ENCODE assay signal across 24 cellular contexts in genomic region chr19:42017040-42017439, GRCh38. TPM values are rescaled to one million over a fixed set of nuclear protein-coding genes. Genes with fewer than 3 reads are reported as not detected.
"Had no signal": no experiment of that assay in that cellular context is flagged by ENCODE, and none has a peak within 500 bp of the region (broad histone marks: within the 10 kb centered on the region; RNA-seq: fewer than 3 reads in every experiment).

No MANE protein-coding gene starts in this region.

- H3K4me3 ChIP-seq: ascending aorta, body of pancreas, MG63 had no signal

- FAIRE-seq: RCC 7860 had no signal

- H3K27ac ChIP-seq: ascending aorta, body of pancreas had no signal

- H3K36me3 ChIP-seq: MG63 had no signal

- H3K9me3 ChIP-seq: ascending aorta, body of pancreas, MG63 had no signal

- DNase-seq: activated CD4-positive, alpha-beta T cell treated with anti-CD3 and anti-CD28 coated beads for 48 hours; activated CD4-positive, alpha-beta T cell treated with anti-CD3 and anti-CD28 coated beads, Interleukin-2, amount 50 U/mL, for 4 hours; activated CD4-positive, CD25-positive, alpha-beta regulatory T cell treated with anti-CD3 and anti-CD28 coated beads, Interleukin-2, amount 50 U/mL, for 72 hours; activated CD8-positive, alpha-beta memory T cell treated with anti-CD3 and anti-CD28 coated beads, Interleukin-2, amount 50 U/mL, for 48 hours; activated CD8-positive, alpha-beta T cell treated with anti-CD3 and anti-CD28 coated beads, Interleukin-2, amount 10 ng/mL, durations not matched to agents 7 days and 5 days; activated effector memory CD4-positive, alpha-beta T cell treated with anti-CD3 and anti-CD28 coated beads, Interleukin-2, amount 50 U/mL, for 16 hours; activated naive CD4-positive, alpha-beta T cell treated with Interleukin-2 at 50 U/mL for 16 hours; activated naive CD8-positive, alpha-beta T cell treated with anti-CD3 and anti-CD28 coated beads, Interleukin-2, amount 50 U/mL, for 24 hours; activated T-cell treated with anti-CD3 and anti-CD28 coated beads, Interleukin-2, amount 50 U/mL, for 1 hour; amniotic stem cell; body of pancreas; MG63; MV-4-11; NCI-H1092 treated with DMSO at 0.1 percent for 48 hours; NCI-H1417 treated with DMSO at 0.1 percent for 48 hours; NCI-H1694 treated with DMSO at 0.1 percent for 48 hours; NCI-H2029 treated with DMSO at 0.1 percent for 48 hours; NCI-H510A treated with DMSO at 0.1 percent for 48 hours; NCI-H69; NK-92 treated with Interleukin-12 subunit alpha and Interleukin-12 subunit beta, amount 100 ng/mL, for 24 hours; SHP77 treated with DMSO at 0.1 percent for 48 hours had no signal

- H3K4me1 ChIP-seq: ascending aorta, body of pancreas had no signal

- H3K27me3 ChIP-seq: ascending aorta, body of pancreas, MG63 had no signal

RNA-seq across cellular contexts. Expression of gene GRIK5, which starts 53.0 kb away (rescaled TPM):
- total RNA-seq: SK-MEL-5 had no signal
